ENCODE assay signal across 19 cellular contexts in the genomic region with DNA sequence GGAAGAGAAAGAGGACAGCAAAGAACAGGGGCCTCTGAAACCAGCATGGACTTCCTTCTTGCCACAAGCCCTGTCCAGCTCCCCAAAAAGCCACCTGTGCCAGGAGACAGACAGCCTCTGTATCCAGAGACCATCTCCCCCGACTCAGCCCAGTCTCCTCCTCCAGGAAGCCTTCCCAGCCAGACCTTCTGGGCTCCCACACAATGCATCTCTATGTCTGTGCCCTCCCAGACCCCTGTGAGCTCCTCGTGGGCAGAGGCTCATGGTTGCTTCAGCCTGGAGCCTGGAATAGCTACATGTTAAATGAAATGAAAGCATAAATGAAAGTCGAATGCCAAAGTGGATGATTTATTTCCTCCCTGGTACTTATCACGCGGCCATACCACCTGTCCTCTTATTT. TPM values are rescaled to one million over a fixed set of nuclear protein-coding genes. Genes with fewer than 3 reads are reported as not detected.
DNase-seq lines count a peak whose midpoint lies in the region; ATAC-seq, FAIRE-seq and TF ChIP-seq lines count a peak whose summit lies in the region.
"Had no signal": no experiment of that assay in that cellular context is flagged by ENCODE, and none has a peak within 500 bp of the region (broad histone marks: within the 10 kb centered on the region; RNA-seq: fewer than 3 reads in every experiment).

No MANE protein-coding gene starts in this region.

- no peak for TF ChIP-seq POLR2A in H1 (IDR thresholded peaks at IDR 0.05; ENCODE audit: control extremely low read depth in 1 of 2, low read depth in 2 of 2, low read length in 2 of 2)

- no peaks in the 10 kb centered on the region for H3K9me3 ChIP-seq in right atrium auricular region
- no peaks in the 10 kb centered on the region for H3K9me3 ChIP-seq in H1 (ENCODE audit: insufficient read depth in 2 of 2, low read depth in 1 of 2, low read length in 1 of 2)
- no peaks in the 10 kb centered on the region for H3K9me3 ChIP-seq in aorta (ENCODE audit: control insufficient read depth, low read length)
- H3K9me3 ChIP-seq: BE2C, sigmoid colon, transverse colon had no signal

- no peak overlapping the region for H3K18ac ChIP-seq in H1 (ENCODE audit: extremely low read depth, low read length)

- DNase-seq in right atrium auricular region (ENCODE audit: low spot score), result no peak
- no peak for DNase-seq in cardiac septum (ENCODE audit: low spot score)
- DNase-seq in NCI-H345 (lab: John Stamatoyannopoulos, UW), result peak; percentile 66
- no peak for DNase-seq in H1 (ENCODE audit: low read depth in 1 of 2, low spot score in 2 of 2)
- no peak for DNase-seq in aorta
- DNase-seq in HK-2 (ENCODE audit: unreplicated experiment), result no peak
- DNase-seq in natural killer cell, result no peak
- DNase-seq: activated CD4-positive, alpha-beta T cell treated with anti-CD3 and anti-CD28 coated beads for 36 hours; NCI-H1048; NK-92 treated with Interleukin-12 subunit alpha and Interleukin-12 subunit beta, amount 100 ng/mL, for 24 hours; sigmoid colon; stimulated activated CD4-positive, alpha-beta T cell treated with anti-CD3 and anti-CD28 coated beads, Interleukin-4, amount 100 ng/mL, for 4 hours; transverse colon had no signal

- H3K27ac Mint-ChIP-seq in natural killer cell, result no peak overlapping the region
- H3K27ac Mint-ChIP-seq: activated CD4-positive, alpha-beta T cell treated with anti-CD3 and anti-CD28 coated beads for 36 hours; activated naive CD8-positive, alpha-beta T cell had no signal

- H3K27ac ChIP-seq in right atrium auricular region (peak overlapping the region; percentile 29 to 66), H1 (ENCODE audit: low read depth, low read length) (no peak overlapping the region), aorta (ENCODE audit: low read depth in 1 of 2, low read length in 2 of 2) (no peak overlapping the region)
- H3K27ac ChIP-seq: epithelial cell of prostate, sigmoid colon, transverse colon had no signal

- peaks cover 10 to 18% of the 10 kb centered on the region in 2 donors for H3K4me1 Mint-ChIP-seq in natural killer cell

- no peak overlapping the region for H2BK12ac ChIP-seq in H1 (ENCODE audit: low read depth, low read length)

- H3K27me3 ChIP-seq in right atrium auricular region (no peaks in the 10 kb centered on the region), H1 (replicated peaks in 1 of 4; ENCODE audit: control insufficient read depth in 3 of 4, extremely low read depth in 1 of 4, insufficient read depth in 3 of 4, low read length in 3 of 4) (peaks cover 0 to 2% (median under 1%) of the 10 kb centered on the region in 4 experiments; a peak in 2 of 7 replicates), aorta (ENCODE audit: control insufficient read depth in 1 of 2, insufficient read depth in 2 of 2, low read length in 1 of 2) (no peaks in the 10 kb centered on the region)
- H3K27me3 ChIP-seq: BE2C, sigmoid colon, transverse colon had no signal

- TF ChIP-seq RAD21 in H1 (IDR thresholded peaks at IDR 0.05 in 1 of 2, conservative IDR thresholded peaks at IDR 0.05 in 1 of 2; ENCODE audit: low read depth in 2 of 2, low read length in 2 of 2), result no peak

- peaks cover 0 to 2% of the 10 kb centered on the region in 2 experiments for H4K20me1 ChIP-seq in H1 (replicated peaks in 1 of 2; ENCODE audit: control insufficient read depth in 1 of 2, insufficient read depth in 2 of 2, low read length in 2 of 2)

- H3K36me3 Mint-ChIP-seq in natural killer cell, result no peaks in the 10 kb centered on the region

- no peaks in the 10 kb centered on the region for H3K79me1 ChIP-seq in H1 (ENCODE audit: low read depth, low read length)

- no peak overlapping the region for H2BK20ac ChIP-seq in H1 (ENCODE audit: low read length)

- FAIRE-seq in H1 (lab: Jason Lieb, UNC), result no peak
- FAIRE-seq: H54 had no signal

- no peak overlapping the region for H3K4me2 ChIP-seq in H1 (ENCODE audit: insufficient read depth in 1 of 2, low read depth in 2 of 2, low read length in 2 of 2)

- TF ChIP-seq CTCF in right atrium auricular region (IDR thresholded peaks at IDR 0.05) (no peak), H1 (IDR thresholded peaks at IDR 0.05; ENCODE audit: control extremely low read depth in 1 of 3, insufficient read depth in 1 of 3, low read depth in 1 of 3, low read length in 3 of 3) (no peak), natural killer cell (IDR thresholded peaks at IDR 0.05) (no peak)

- H3K4ac ChIP-seq in H1 (replicated peaks; ENCODE audit: insufficient read length, low read depth, low read length), result no peak overlapping the region

- no peak overlapping the region for H4K91ac ChIP-seq in H1 (replicated peaks; ENCODE audit: insufficient read length, low read length)

- no peak overlapping the region for H3K14ac ChIP-seq in H1 (ENCODE audit: insufficient read length)

- H3K79me2 ChIP-seq in H1 (ENCODE audit: control insufficient read depth in 1 of 2, insufficient read depth in 2 of 2, low read length in 2 of 2), result no peaks in the 10 kb centered on the region

- CTCF ChIA-PET in H1 (lab: Charles Lee; ENCODE audit: partially characterized antibody), result interaction anchor here (0.7 to 1.4 kb wide), 5 partner anchors 11 to 130 kb away, joined by 3 to 4 read pairs (median 3); no protein-coding TSS in a partner anchor

- intact Hi-C loops in cardiac septum (cut with DNase I) (no loop called here), aorta (cut with DNase I) (no loop called here), natural killer cell (cut with micrococcal nuclease) (no loop called here)

- H3K4me1 ChIP-seq in right atrium auricular region (peaks cover 0 to 21% of the 10 kb centered on the region in 2 donors), H1 (replicated peaks in 1 of 4; ENCODE audit: control insufficient read depth in 3 of 4, insufficient read depth in 4 of 4, low read length in 3 of 4) (peaks cover 0 to 13% (median 8%) of the 10 kb centered on the region in 4 experiments; a peak in 6 of 7 replicates), aorta (ENCODE audit: control insufficient read depth in 1 of 2, insufficient read depth in 2 of 2, low read length in 2 of 2) (no peaks in the 10 kb centered on the region)
- H3K4me1 ChIP-seq: sigmoid colon had no signal

- H3K23me2 ChIP-seq in H1 (ENCODE audit: low read depth, low read length), result no peaks in the 10 kb centered on the region; the same call in 1 of the 2 replicates

- H3K9ac ChIP-seq in H1 (replicated peaks in 1 of 4; ENCODE audit: extremely low read depth in 1 of 4, low read depth in 3 of 4, low read length in 3 of 4), result no peak overlapping the region

- 0 out of 2 replicates have a peak overlapping the region, but pooled peaks have one; percentile 21 for H2BK5ac ChIP-seq in H1 (ENCODE audit: low read depth, low read length)

- no peak overlapping the region; the same call in 1 of the 2 replicates for H4K8ac ChIP-seq in H1 (ENCODE audit: extremely low read depth, insufficient read depth, low read length)

- H2BK120ac ChIP-seq in H1 (replicated peaks; ENCODE audit: low read depth, low read length), result no peak overlapping the region

- H3K4me3 ChIP-seq in right atrium auricular region, result no peak overlapping the region
- H3K4me3 ChIP-seq in H1 (ENCODE audit: extremely low read depth in 1 of 4, insufficient read depth in 2 of 4, low read depth in 3 of 4, low read length in 4 of 4), result no peak overlapping the region
- H3K4me3 ChIP-seq in aorta (ENCODE audit: low read length in 2 of 2), result no peak overlapping the region
- H3K4me3 ChIP-seq: sigmoid colon, transverse colon had no signal

- TF ChIP-seq EP300 in H1 (IDR thresholded peaks at IDR 0.05; ENCODE audit: borderline replicate concordance in 1 of 2, low read depth in 2 of 2, low read length in 2 of 2), result no peak

- no peaks in the 10 kb centered on the region for H3K9me3 Mint-ChIP-seq in natural killer cell
- H3K9me3 Mint-ChIP-seq: IgD-negative memory B cell had no signal

- no peaks in the 10 kb centered on the region for H3K27me3 Mint-ChIP-seq in natural killer cell (ENCODE audit: low read depth in 2 of 2)
- H3K27me3 Mint-ChIP-seq: activated CD4-positive, alpha-beta T cell treated with anti-CD3 and anti-CD28 coated beads for 36 hours; activated naive CD8-positive, alpha-beta T cell had no signal

- H2AFZ ChIP-seq in H1 (ENCODE audit: low read length), result no peak overlapping the region

- no peaks in the 10 kb centered on the region for H3K36me3 ChIP-seq in right atrium auricular region
- no peaks in the 10 kb centered on the region for H3K36me3 ChIP-seq in H1 (ENCODE audit: control insufficient read depth in 2 of 4, insufficient read depth in 4 of 4, low read length in 3 of 4)
- no peaks in the 10 kb centered on the region for H3K36me3 ChIP-seq in aorta (ENCODE audit: control insufficient read depth in 1 of 2, insufficient read depth in 2 of 2, low read length in 1 of 2)
- H3K36me3 ChIP-seq: BE2C had no signal

- no peak overlapping the region for H3K56ac ChIP-seq in H1 (replicated peaks; ENCODE audit: insufficient read length, low read depth, low read length)

- H3K4me3 Mint-ChIP-seq in natural killer cell, result no peak overlapping the region
- H3K4me3 Mint-ChIP-seq: activated CD4-positive, alpha-beta T cell treated with anti-CD3 and anti-CD28 coated beads for 36 hours; activated naive CD8-positive, alpha-beta T cell had no signal

- POLR2A ChIA-PET in H1 (lab: Charles Lee; ENCODE audit: partially characterized antibody), result interaction anchor here (0.9 kb wide), 2 partner anchors 17 to 23 kb away, joined by 4 read pairs; no protein-coding TSS in a partner anchor

- H4K5ac ChIP-seq in H1 (ENCODE audit: insufficient read length, low read depth, low read length), result no peak overlapping the region

- 91% methylated on average over 5 of the region's 5 CpGs; no CpG with 5 or more reads in 1 of the 2 experiments for WGBS in H1 (ENCODE audit: extremely low coverage in 1 of 2, insufficient coverage in 1 of 2, insufficient read length in 1 of 2, insufficient replicate concordance in 2 of 2, low coverage in 1 of 2, low lambda C conversion rate in 2 of 2, missing lambda C conversion rate in 1 of 2), 2 experiments
- 70 to 73% methylated on average over 5 of the region's 5 CpGs for WGBS in aorta, 2 donors

- no peak overlapping the region for H2BK15ac ChIP-seq in H1 (ENCODE audit: low read length)

- no peak overlapping the region for H3K23ac ChIP-seq in H1 (ENCODE audit: insufficient read length)

- ATAC-seq in aorta (ENCODE audit: low FRiP score) (no peak), GM19351 (IDR thresholded peaks at IDR 0.05; ENCODE audit: unreplicated experiment) (no peak), natural killer cell (no peak)
- ATAC-seq: activated CD4-positive, alpha-beta T cell treated with anti-CD3 and anti-CD28 coated beads for 36 hours had no signal

- 0 out of 2 replicates have a peak overlapping the region, but pooled peaks have one; percentile 33 for H2AK5ac ChIP-seq in H1 (ENCODE audit: low read depth, low read length)

RNA-seq across cellular contexts. Expression of a gene that starts 7.3 kb away (rescaled TPM):
- total RNA-seq in right atrium auricular region, result 10 to 100 TPM; 74.0 to 83.8 TPM
- 46.3 TPM for total RNA-seq in cardiac septum
- 59.5 and 61.6 TPM in 2 replicates for total RNA-seq in H1 (2021; fragmentation: NEBNext Ultra II Directional; extraction: Animal tissue kit (Norgen Biotek cat#: 25700))
- polyA plus RNA-seq in H1 (2011; rRNA removed), result 25.7 and 39.9 TPM in 2 replicates
- 34.5 TPM for polyA plus RNA-seq in H1 (2011; cell fraction: cytosol; rRNA removed)
- 123 TPM for polyA plus RNA-seq in H1 (2011; cell fraction: nucleus; rRNA removed)
- polyA plus RNA-seq in H1 (2012, experiment 1 of 2), result 39.5 to 54.2 TPM (median 51.4 TPM) in 4 replicates
- polyA plus RNA-seq in H1 (2012, experiment 2 of 2), result 53.3 TPM
- 28.7 TPM for polyA plus RNA-seq in H1 (2013, experiment 1 of 2)
- polyA plus RNA-seq in H1 (2013, experiment 2 of 2), result 25.5 TPM
- 39.5 and 45.8 TPM in 2 replicates for polyA minus RNA-seq in H1 (2011; rRNA and poly(A)+ RNA removed)
- polyA minus RNA-seq in H1 (2011; cell fraction: cytosol; rRNA and poly(A)+ RNA removed), result 52.5 TPM
- polyA minus RNA-seq in H1 (2011; cell fraction: nucleus; rRNA and poly(A)+ RNA removed), result 66.4 TPM
- total RNA-seq in aorta, result 100 to 1,000 TPM in 1 of 2 donors, 10 to 100 TPM in 1; 61.9 to 166 TPM
- 10 to 100 TPM; 30.8 to 70.9 TPM for polyA plus RNA-seq in aorta
- 100 to 1,000 TPM; 293 to 327 (median 296) TPM for total RNA-seq in natural killer cell

RNA-seq across cellular contexts. Expression of a gene that starts 34.4 kb away (rescaled TPM):
- total RNA-seq in right atrium auricular region (100 to 1,000 TPM in 1 of 2 donors, 10 to 100 TPM in 1; 77.0 to 112 TPM), cardiac septum (45.2 TPM), aorta (10 to 100 TPM; 17.7 to 30.7 TPM), natural killer cell (10 to 100 TPM; 10.9 to 17.3 (median 11.7) TPM)
- 23.7 and 25.3 TPM in 2 replicates for total RNA-seq in H1 (2021; fragmentation: NEBNext Ultra II Directional; extraction: Animal tissue kit (Norgen Biotek cat#: 25700))
- polyA plus RNA-seq in H1 (2011; rRNA removed) (35.7 and 57.1 TPM in 2 replicates), aorta (100 to 1,000 TPM in 1 of 2 donors, 10 to 100 TPM in 1; 49.6 to 129 TPM)
- polyA plus RNA-seq in H1 (2011; cell fraction: cytosol; rRNA removed), result 41.5 TPM
- polyA plus RNA-seq in H1 (2011; cell fraction: nucleus; rRNA removed), result 74.6 TPM
- 26.5 to 39.2 TPM (median 33.0 TPM) in 4 replicates for polyA plus RNA-seq in H1 (2012, experiment 1 of 2)
- polyA plus RNA-seq in H1 (2012, experiment 2 of 2), result 26.5 TPM
- polyA plus RNA-seq in H1 (2013, experiment 1 of 2), result 16.4 TPM
- 14.7 TPM for polyA plus RNA-seq in H1 (2013, experiment 2 of 2)
- 31.9 and 36.2 TPM in 2 replicates for polyA minus RNA-seq in H1 (2011; rRNA and poly(A)+ RNA removed)
- 19.2 TPM for polyA minus RNA-seq in H1 (2011; cell fraction: cytosol; rRNA and poly(A)+ RNA removed)
- 19.1 TPM for polyA minus RNA-seq in H1 (2011; cell fraction: nucleus; rRNA and poly(A)+ RNA removed)

RNA-seq across cellular contexts. Expression of a gene that starts 54.7 kb away (rescaled TPM):
- total RNA-seq in right atrium auricular region (10 to 100 TPM in 1 of 2 donors, 1 to 10 TPM in 1; 9.0 to 10.0 TPM), cardiac septum (21.4 TPM), aorta (10 to 100 TPM; 31.1 to 74.8 TPM), natural killer cell (100 to 1,000 TPM; 172 to 190 (median 179) TPM)
- total RNA-seq in H1 (2021; fragmentation: NEBNext Ultra II Directional; extraction: Animal tissue kit (Norgen Biotek cat#: 25700)), result 11.0 and 11.7 TPM in 2 replicates
- polyA plus RNA-seq in H1 (2011; rRNA removed) (18.5 and 23.4 TPM in 2 replicates), aorta (10 to 100 TPM in 1 of 2 donors, 1 to 10 TPM in 1; 4.9 to 47.7 TPM)
- polyA plus RNA-seq in H1 (2011; cell fraction: cytosol; rRNA removed), result 26.6 TPM
- 154 TPM for polyA plus RNA-seq in H1 (2011; cell fraction: nucleus; rRNA removed)
- 11.4 to 21.9 TPM (median 16.3 TPM) in 4 replicates for polyA plus RNA-seq in H1 (2012, experiment 1 of 2)
- 6.5 TPM for polyA plus RNA-seq in H1 (2012, experiment 2 of 2)
- polyA plus RNA-seq in H1 (2013, experiment 1 of 2), result 7.1 TPM
- 6.3 TPM for polyA plus RNA-seq in H1 (2013, experiment 2 of 2)
- 15.4 and 15.5 TPM in 2 replicates for polyA minus RNA-seq in H1 (2011; rRNA and poly(A)+ RNA removed)
- polyA minus RNA-seq in H1 (2011; cell fraction: cytosol; rRNA and poly(A)+ RNA removed), result 7.7 TPM
- 34.3 TPM for polyA minus RNA-seq in H1 (2011; cell fraction: nucleus; rRNA and poly(A)+ RNA removed)

Comparison
In these comparisons a context has a peak if more than half of its experiments do, and no peak if none do; other contexts are left out.
1. H3K27ac ChIP-seq: peak in right atrium auricular region (2 of 2); none in H1 (single experiment) and aorta (0 of 2).